In the genomic region with DNA sequence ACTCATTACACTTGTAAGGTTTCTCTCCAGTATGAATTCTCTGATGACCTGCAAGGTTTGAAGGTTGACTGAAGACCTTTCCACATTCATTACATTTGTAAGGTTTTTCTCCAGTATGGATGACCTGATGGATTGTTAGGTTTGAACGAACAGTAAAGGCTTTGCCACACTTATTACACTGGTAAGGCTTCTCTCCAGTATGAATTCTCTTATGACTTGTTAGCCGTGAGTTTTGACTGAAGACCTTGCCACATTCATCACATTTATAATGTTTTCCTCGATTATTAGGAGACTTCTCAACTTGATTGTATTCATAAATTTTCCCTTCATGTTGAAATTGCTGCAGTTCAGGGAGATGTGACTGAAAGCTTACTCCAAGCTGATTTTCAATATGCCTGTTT, we compare ENCODE assay signal across 19 cellular contexts. TPM values are rescaled to one million over a fixed set of nuclear protein-coding genes. Genes with fewer than 3 reads are reported as not detected.
DNase-seq lines count a peak whose midpoint lies in the region; ATAC-seq, FAIRE-seq and TF ChIP-seq lines count a peak whose summit lies in the region.
"Had no signal": no experiment of that assay in that cellular context is flagged by ENCODE, and none has a peak within 500 bp of the region (broad histone marks: within the 10 kb centered on the region; RNA-seq: fewer than 3 reads in every experiment).

No MANE protein-coding gene starts in this region.

- no peak overlapping the region for H3K56ac ChIP-seq in H1 (replicated peaks; ENCODE audit: insufficient read length, low read depth, low read length)

- H2BK15ac ChIP-seq in H1 (ENCODE audit: low read length) = no peak overlapping the region

- TF ChIP-seq RAD21 in HepG2 (CRISPR knock-in tag; IDR thresholded peaks at IDR 0.05) (no peak), H1 (IDR thresholded peaks at IDR 0.05 in 1 of 2, conservative IDR thresholded peaks at IDR 0.05 in 1 of 2; ENCODE audit: low read depth in 2 of 2, low read length in 2 of 2) (no peak)

- TF ChIP-seq CTCF in HepG2 (CRISPR knock-in tag; IDR thresholded peaks at IDR 0.05) (no peak), right lobe of liver (IDR thresholded peaks at IDR 0.05) (no peak), H1 (IDR thresholded peaks at IDR 0.05; ENCODE audit: control extremely low read depth in 1 of 3, insufficient read depth in 1 of 3, low read depth in 1 of 3, low read length in 3 of 3) (no peak)

- peaks cover 75% of the 10 kb centered on the region for H3K9me3 ChIP-seq in HepG2 (ENCODE audit: low read length)
- H3K9me3 ChIP-seq in right lobe of liver = peaks cover 0 to 10% (median 0%) of the 10 kb centered on the region in 4 donors
- peaks cover 81% of the 10 kb centered on the region for H3K9me3 ChIP-seq in adipocyte (ENCODE audit: control insufficient read depth, low read length)
- peaks cover 34 to 46% of the 10 kb centered on the region in 2 experiments for H3K9me3 ChIP-seq in H1 (ENCODE audit: insufficient read depth in 2 of 2, low read depth in 1 of 2, low read length in 1 of 2)
- peaks cover 27 to 61% (median 46%) of the 10 kb centered on the region in 5 donors for H3K9me3 ChIP-seq in subcutaneous abdominal adipose tissue (ENCODE audit: control insufficient read depth in 5 of 5, low read length in 5 of 5)

- H3K4me1 ChIP-seq in HepG2 (ENCODE audit: insufficient read depth, low read length) (no peaks in the 10 kb centered on the region), right lobe of liver (no peaks in the 10 kb centered on the region), adipocyte (ENCODE audit: control insufficient read depth, insufficient read depth, low read length) (no peaks in the 10 kb centered on the region), H1 (replicated peaks in 1 of 4; ENCODE audit: control insufficient read depth in 3 of 4, insufficient read depth in 4 of 4, low read length in 3 of 4) (no peaks in the 10 kb centered on the region), subcutaneous abdominal adipose tissue (ENCODE audit: control insufficient read depth in 5 of 5, insufficient read depth in 5 of 5, low read length in 5 of 5) (no peaks in the 10 kb centered on the region)
- H3K4me1 ChIP-seq: Caco-2 had no signal

- TF ChIP-seq EP300 in HepG2 (IDR thresholded peaks at IDR 0.05; ENCODE audit: low read depth in 2 of 2, low read length in 2 of 2) (no peak), HepG2 (CRISPR knock-in tag; IDR thresholded peaks at IDR 0.05; ENCODE audit: borderline replicate concordance) (no peak), H1 (IDR thresholded peaks at IDR 0.05; ENCODE audit: borderline replicate concordance in 1 of 2, low read depth in 2 of 2, low read length in 2 of 2) (no peak)

- H3K79me2 ChIP-seq in HepG2 (ENCODE audit: insufficient read depth, low read length) (no peaks in the 10 kb centered on the region), H1 (ENCODE audit: control insufficient read depth in 1 of 2, insufficient read depth in 2 of 2, low read length in 2 of 2) (no peaks in the 10 kb centered on the region)

- H2BK12ac ChIP-seq in H1 (ENCODE audit: low read depth, low read length) = no peak overlapping the region

- no peak overlapping the region for H4K8ac ChIP-seq in H1 (ENCODE audit: extremely low read depth, insufficient read depth, low read length)

- H3K27ac ChIP-seq in HepG2 (ENCODE audit: extremely low read length, insufficient read depth, low read length) = no peak overlapping the region
- H3K27ac ChIP-seq in right lobe of liver = no peak overlapping the region
- no peak overlapping the region for H3K27ac ChIP-seq in H1 (ENCODE audit: low read depth, low read length)
- H3K27ac ChIP-seq in subcutaneous abdominal adipose tissue (ENCODE audit: low read depth, low read length) = no peak overlapping the region
- H3K27ac ChIP-seq: KMS-11 had no signal

- BruUV-seq in HepG2 (replicated peaks; lab: Mats Ljungman, UMichigan) = no TSS peak

- no peak for ATAC-seq in HepG2
- ATAC-seq in right lobe of liver = no peak
- ATAC-seq: GM23338 had no signal

- H4K20me1 ChIP-seq in HepG2 (ENCODE audit: insufficient read depth, low read length) = no peaks in the 10 kb centered on the region
- no peaks in the 10 kb centered on the region for H4K20me1 ChIP-seq in H1 (replicated peaks in 1 of 2; ENCODE audit: control insufficient read depth in 1 of 2, insufficient read depth in 2 of 2, low read length in 2 of 2)

- H3K23ac ChIP-seq in H1 (ENCODE audit: insufficient read length) = no peak overlapping the region

- H4K5ac ChIP-seq in H1 (ENCODE audit: insufficient read length, low read depth, low read length) = no peak overlapping the region

- H3K36me3 ChIP-seq in HepG2 (replicated peaks in 1 of 2; ENCODE audit: control insufficient read depth in 1 of 2, insufficient read depth in 2 of 2, low read length in 2 of 2) (no peaks in the 10 kb centered on the region), right lobe of liver (no peaks in the 10 kb centered on the region), adipocyte (ENCODE audit: control insufficient read depth, insufficient read depth, low read length, severe bottlenecking) (peaks cover 30% of the 10 kb centered on the region), H1 (ENCODE audit: control insufficient read depth in 2 of 4, insufficient read depth in 4 of 4, low read length in 3 of 4) (peaks cover 0 to 20% (median 6%) of the 10 kb centered on the region in 4 experiments; a peak in 4 of 8 replicates), subcutaneous abdominal adipose tissue (ENCODE audit: control insufficient read depth in 5 of 5, insufficient read depth in 5 of 5, low read length in 5 of 5) (peaks cover 9 to 23% (median 11%) of the 10 kb centered on the region in 5 donors)

- no peak overlapping the region for H2BK5ac ChIP-seq in H1 (ENCODE audit: low read depth, low read length)

- TF ChIP-seq POLR2A in HepG2 (IDR thresholded peaks at IDR 0.05; ENCODE audit: insufficient read depth in 1 of 2, low read depth in 2 of 2, low read length in 2 of 2) (no peak), right lobe of liver (IDR thresholded peaks at IDR 0.05) (no peak), H1 (IDR thresholded peaks at IDR 0.05; ENCODE audit: control extremely low read depth in 1 of 2, low read depth in 2 of 2, low read length in 2 of 2) (no peak)

- H3K4me2 ChIP-seq in HepG2 (ENCODE audit: low read depth, low read length) = no peak overlapping the region
- H3K4me2 ChIP-seq in H1 (ENCODE audit: insufficient read depth in 1 of 2, low read depth in 2 of 2, low read length in 2 of 2) = no peak overlapping the region
- H3K4me2 ChIP-seq: GM23338, KMS-11 had no signal

- H3K18ac ChIP-seq in H1 (ENCODE audit: extremely low read depth, low read length) = no peak overlapping the region

- no peak for FAIRE-seq in HepG2 (lab: Jason Lieb, UNC)
- FAIRE-seq in H1 (lab: Jason Lieb, UNC) = no peak
- no peak for FAIRE-seq in RCC 7860 (lab: Jason Lieb, UNC)
- FAIRE-seq: D721Med, G401.6, GM12892, GM18507 had no signal

- H3K4me3 ChIP-seq in HepG2 (replicated peaks in 1 of 3; ENCODE audit: insufficient read depth in 1 of 3, low read depth in 2 of 3, low read length in 3 of 3) = no peak overlapping the region
- H3K4me3 ChIP-seq in right lobe of liver = no peak overlapping the region
- H3K4me3 ChIP-seq in adipocyte (ENCODE audit: low read length) = peak overlapping the region; percentile 63
- no peak overlapping the region for H3K4me3 ChIP-seq in H1 (ENCODE audit: extremely low read depth in 1 of 4, insufficient read depth in 2 of 4, low read depth in 3 of 4, low read length in 4 of 4)
- peak overlapping the region in 3 of 5 donors; percentile 35 to 51 (median 42) for H3K4me3 ChIP-seq in subcutaneous abdominal adipose tissue (ENCODE audit: low read depth in 1 of 5, low read length in 5 of 5)
- H3K4me3 ChIP-seq: GM23338 had no signal

- in situ Hi-C loops in HepG2 (cut with HindIII; ENCODE audit: extremely low pct_ligation_motif_present, low pct_unique_long_range_greater_than_20kb) = no loop called here

- intact Hi-C loops in HepG2 (cut with micrococcal nuclease; ENCODE audit: unreplicated experiment) = no loop called here
- intact Hi-C loops in right lobe of liver (cut with DNase I) = no loop called here

- POLR2A ChIA-PET in HepG2 (lab: Yijun Ruan, JAX) (no interaction called here), H1 (lab: Charles Lee; ENCODE audit: partially characterized antibody) (no interaction called here)

- H3K9ac ChIP-seq in HepG2 (ENCODE audit: insufficient read depth, low read depth, low read length) = no peak overlapping the region
- H3K9ac ChIP-seq in adipocyte (ENCODE audit: low read length) = no peak overlapping the region
- H3K9ac ChIP-seq in H1 (replicated peaks in 1 of 4; ENCODE audit: extremely low read depth in 1 of 4, low read depth in 3 of 4, low read length in 3 of 4) = no peak overlapping the region
- no peak overlapping the region for H3K9ac ChIP-seq in subcutaneous abdominal adipose tissue (ENCODE audit: low read length in 5 of 5)
- H3K9ac ChIP-seq: KMS-11 had no signal

- H2AFZ ChIP-seq in HepG2 (ENCODE audit: low read length) (no peak overlapping the region), H1 (ENCODE audit: low read length) (no peak overlapping the region)
- H2AFZ ChIP-seq: GM23338 had no signal

- no peak overlapping the region for H2AK5ac ChIP-seq in H1 (ENCODE audit: low read depth, low read length)

- no peak overlapping the region for H4K91ac ChIP-seq in H1 (replicated peaks; ENCODE audit: insufficient read length, low read length)

- CTCF ChIA-PET in HepG2 (lab: Yijun Ruan, JAX; ENCODE audit: low intra/inter-chr PET ratio, low total read pairs) = no interaction called here
- CTCF ChIA-PET in H1 (lab: Charles Lee; ENCODE audit: partially characterized antibody) = interaction anchor here (0.6 kb wide), 1 partner anchor 631 kb away, joined by 4 read pairs; no protein-coding TSS in a partner anchor

- no peaks in the 10 kb centered on the region for H3K79me1 ChIP-seq in H1 (ENCODE audit: low read depth, low read length)

- no peaks in the 10 kb centered on the region for H3K27me3 ChIP-seq in HepG2 (ENCODE audit: control insufficient read depth in 1 of 2, insufficient read depth in 2 of 2, low read length in 2 of 2)
- H3K27me3 ChIP-seq in right lobe of liver = no peaks in the 10 kb centered on the region
- H3K27me3 ChIP-seq in adipocyte (replicated peaks; ENCODE audit: control insufficient read depth, insufficient read depth, low read length) = no peaks in the 10 kb centered on the region
- H3K27me3 ChIP-seq in H1 (replicated peaks in 1 of 4; ENCODE audit: control insufficient read depth in 3 of 4, extremely low read depth in 1 of 4, insufficient read depth in 3 of 4, low read length in 3 of 4) = no peaks in the 10 kb centered on the region
- H3K27me3 ChIP-seq in subcutaneous abdominal adipose tissue (ENCODE audit: control insufficient read depth in 5 of 5, insufficient read depth in 4 of 5, low read length in 5 of 5) = no peaks in the 10 kb centered on the region

- 3% methylated on average over 3 of the region's 3 CpGs for WGBS in HepG2 (ENCODE audit: low lambda C conversion rate)
- WGBS in right lobe of liver (ENCODE audit: insufficient coverage, low coverage, low lambda C conversion rate, missing lambda C conversion rate) = 57% methylated on average over 1 of the region's 3 CpGs
- WGBS in H1 (ENCODE audit: extremely low coverage in 1 of 2, insufficient coverage in 1 of 2, insufficient read length in 1 of 2, insufficient replicate concordance in 2 of 2, low coverage in 1 of 2, low lambda C conversion rate in 2 of 2, missing lambda C conversion rate in 1 of 2), 2 experiments = 89% methylated on average over 3 of the region's 3 CpGs; no CpG with 5 or more reads in 1 of the 2 experiments

- no peak overlapping the region for H2BK20ac ChIP-seq in H1 (ENCODE audit: low read length)

- no peak for DNase-seq in HepG2 (ENCODE audit: low spot score)
- DNase-seq in right lobe of liver = no peak
- no peak for DNase-seq in adipocyte (ENCODE audit: low read depth)
- DNase-seq in H1 (ENCODE audit: low read depth in 1 of 2, low spot score in 2 of 2) = no peak
- DNase-seq in islet precursor cell = no peak
- no peak for DNase-seq in nucleus accumbens (lab: John Stamatoyannopoulos, UW)
- DNase-seq in RCC 7860 (ENCODE audit: low spot score) = no peak
- DNase-seq: 8988T; C1 segment of cervical spinal cord; Caco-2; CD4-positive, alpha-beta T cell; H7 had no signal

- H3K4ac ChIP-seq in H1 (replicated peaks; ENCODE audit: insufficient read length, low read depth, low read length) = no peak overlapping the region

- H2BK120ac ChIP-seq in H1 (replicated peaks; ENCODE audit: low read depth, low read length) = no peak overlapping the region

- H3K23me2 ChIP-seq in H1 (ENCODE audit: low read depth, low read length) = no peaks in the 10 kb centered on the region

- no peak overlapping the region for H3K14ac ChIP-seq in H1 (ENCODE audit: insufficient read length)

RNA-seq across cellular contexts. Expression of gene ZNF347, which starts 6.8 kb away (rescaled TPM):
- 5.3 and 6.2 TPM in 2 replicates for total RNA-seq in HepG2 (2016; rRNA removed; fragmentation: Illumina TruSeq; extraction: Trizol)
- 0.91 and 1.1 TPM in 2 replicates for total RNA-seq in HepG2 (2016; cell fraction: cytosol; rRNA removed; fragmentation: Illumina TruSeq; extraction: Trizol; ENCODE audit: low read depth)
- total RNA-seq in HepG2 (2016; cell fraction: insoluble cytoplasmic fraction; rRNA removed; fragmentation: Illumina TruSeq; extraction: Trizol) = 4.0 and 5.0 TPM in 2 replicates
- total RNA-seq in HepG2 (2016; cell fraction: membrane; rRNA removed; fragmentation: Illumina TruSeq; extraction: Trizol) = 1.2 and 1.6 TPM in 2 replicates
- total RNA-seq in HepG2 (2016; cell fraction: nucleus; rRNA removed; fragmentation: Illumina TruSeq; extraction: Trizol) = 4.6 and 4.9 TPM in 2 replicates
- 1.1 TPM in 2 replicates for polyA plus RNA-seq in HepG2 (2011; rRNA removed)
- 0.36 and 0.78 TPM in 2 replicates for polyA plus RNA-seq in HepG2 (2011; cell fraction: cytosol; rRNA removed)
- polyA plus RNA-seq in HepG2 (2011; cell fraction: nucleus; rRNA removed) = 0.63 and 1.4 TPM in 2 replicates
- 1.3 and 1.9 TPM in 2 replicates for polyA plus RNA-seq in HepG2 (2012)
- 0.23 and 0.25 TPM in 2 replicates for polyA plus RNA-seq in HepG2 (2016; cell fraction: cytosol; fragmentation: Illumina TruSeq; extraction: Trizol; ENCODE audit: low read depth)
- 2.3 and 2.6 TPM in 2 replicates for polyA plus RNA-seq in HepG2 (2016; cell fraction: insoluble cytoplasmic fraction; fragmentation: Illumina TruSeq; extraction: Trizol; ENCODE audit: low read depth)
- polyA plus RNA-seq in HepG2 (2016; cell fraction: membrane; fragmentation: Illumina TruSeq; extraction: Trizol; ENCODE audit: low read depth) = 0.31 and 0.59 TPM in 2 replicates
- 4.6 and 5.5 TPM in 2 replicates for polyA plus RNA-seq in HepG2 (2016; cell fraction: nucleus; fragmentation: Illumina TruSeq; extraction: Trizol; ENCODE audit: insufficient read depth, low read depth)
- polyA minus RNA-seq in HepG2 (2011; rRNA and poly(A)+ RNA removed; ENCODE audit: low replicate concordance) = 1.1 TPM in 1 of 2 replicates, not detected in the other
- polyA minus RNA-seq in HepG2 (2011; cell fraction: cytosol; rRNA and poly(A)+ RNA removed) = 0.70 and 1.1 TPM in 2 replicates
- 4.5 and 9.7 TPM in 2 replicates for polyA minus RNA-seq in HepG2 (2011; cell fraction: nucleus; rRNA and poly(A)+ RNA removed)
- 1 to 10 TPM in 5 of 6 experiments, under 1 TPM in 1; 0.70 to 4.2 (median 2.0) TPM for total RNA-seq in right lobe of liver
- total RNA-seq in H1 (2021; fragmentation: NEBNext Ultra II Directional; extraction: Animal tissue kit (Norgen Biotek cat#: 25700)) = 14.6 and 15.0 TPM in 2 replicates
- polyA plus RNA-seq in H1 (2011; rRNA removed) = 1.4 and 3.0 TPM in 2 replicates
- polyA plus RNA-seq in H1 (2011; cell fraction: cytosol; rRNA removed) = 3.8 TPM
- polyA plus RNA-seq in H1 (2011; cell fraction: nucleus; rRNA removed) = 3.2 TPM
- polyA plus RNA-seq in H1 (2012, experiment 1 of 2) = 4.8 to 8.2 TPM (median 5.7 TPM) in 4 replicates
- polyA plus RNA-seq in H1 (2012, experiment 2 of 2) = 0.87 TPM
- polyA plus RNA-seq in H1 (2013, experiment 1 of 2) = 6.7 TPM
- 6.7 TPM for polyA plus RNA-seq in H1 (2013, experiment 2 of 2)
- 11.1 and 20.3 TPM in 2 replicates for polyA minus RNA-seq in H1 (2011; rRNA and poly(A)+ RNA removed)
- polyA minus RNA-seq in H1 (2011; cell fraction: cytosol; rRNA and poly(A)+ RNA removed) = 8.5 TPM
- 25.2 TPM for polyA minus RNA-seq in H1 (2011; cell fraction: nucleus; rRNA and poly(A)+ RNA removed)

RNA-seq across cellular contexts. Expression of gene ZNF665, which starts 27.5 kb away (rescaled TPM):
- 0.32 and 0.49 TPM in 2 replicates for total RNA-seq in HepG2 (2016; rRNA removed; fragmentation: Illumina TruSeq; extraction: Trizol)
- total RNA-seq in HepG2 (2016; cell fraction: cytosol; rRNA removed; fragmentation: Illumina TruSeq; extraction: Trizol; ENCODE audit: low read depth) = 0.53 TPM in 1 of 2 replicates, not detected in the other
- total RNA-seq in HepG2 (2016; cell fraction: insoluble cytoplasmic fraction; rRNA removed; fragmentation: Illumina TruSeq; extraction: Trizol) = 0.07 and 0.22 TPM in 2 replicates
- total RNA-seq in HepG2 (2016; cell fraction: membrane; rRNA removed; fragmentation: Illumina TruSeq; extraction: Trizol) = 0.43 TPM in 1 of 2 replicates, not detected in the other
- total RNA-seq in HepG2 (2016; cell fraction: nucleus; rRNA removed; fragmentation: Illumina TruSeq; extraction: Trizol) = 0.38 TPM in 1 of 2 replicates, not detected in the other
- 0.30 and 0.45 TPM in 2 replicates for polyA plus RNA-seq in HepG2 (2011; rRNA removed)
- 0.15 and 0.29 TPM in 2 replicates for polyA plus RNA-seq in HepG2 (2011; cell fraction: cytosol; rRNA removed)
- polyA plus RNA-seq in HepG2 (2011; cell fraction: nucleus; rRNA removed) = not detected in 2 replicates
- 0.54 TPM in 1 of 2 replicates, not detected in the other for polyA plus RNA-seq in HepG2 (2012)
- 0.32 TPM in 1 of 2 replicates, not detected in the other for polyA plus RNA-seq in HepG2 (2016; cell fraction: cytosol; fragmentation: Illumina TruSeq; extraction: Trizol; ENCODE audit: low read depth)
- not detected in 2 replicates for polyA plus RNA-seq in HepG2 (2016; cell fraction: insoluble cytoplasmic fraction; fragmentation: Illumina TruSeq; extraction: Trizol; ENCODE audit: low read depth)
- not detected in 2 replicates for polyA plus RNA-seq in HepG2 (2016; cell fraction: membrane; fragmentation: Illumina TruSeq; extraction: Trizol; ENCODE audit: low read depth)
- polyA plus RNA-seq in HepG2 (2016; cell fraction: nucleus; fragmentation: Illumina TruSeq; extraction: Trizol; ENCODE audit: insufficient read depth, low read depth) = not detected in 2 replicates
- 0.21 TPM in 1 of 2 replicates, not detected in the other for polyA minus RNA-seq in HepG2 (2011; rRNA and poly(A)+ RNA removed; ENCODE audit: low replicate concordance)
- not detected in 2 replicates for polyA minus RNA-seq in HepG2 (2011; cell fraction: cytosol; rRNA and poly(A)+ RNA removed)
- 0.13 TPM in 1 of 2 replicates, not detected in the other for polyA minus RNA-seq in HepG2 (2011; cell fraction: nucleus; rRNA and poly(A)+ RNA removed)
- under 1 TPM in 5 of 6 experiments, not detected in 1; 0.09 to 0.47 (median 0.32) TPM for total RNA-seq in right lobe of liver
- 3.7 and 6.4 TPM in 2 replicates for total RNA-seq in H1 (2021; fragmentation: NEBNext Ultra II Directional; extraction: Animal tissue kit (Norgen Biotek cat#: 25700))
- 2.4 and 2.8 TPM in 2 replicates for polyA plus RNA-seq in H1 (2011; rRNA removed)
- 5.4 TPM for polyA plus RNA-seq in H1 (2011; cell fraction: cytosol; rRNA removed)
- 3.1 TPM for polyA plus RNA-seq in H1 (2011; cell fraction: nucleus; rRNA removed)
- 2.7 to 3.8 TPM (median 3.3 TPM) in 4 replicates for polyA plus RNA-seq in H1 (2012, experiment 1 of 2)
- 2.7 TPM for polyA plus RNA-seq in H1 (2012, experiment 2 of 2)
- 3.2 TPM for polyA plus RNA-seq in H1 (2013, experiment 1 of 2)
- polyA plus RNA-seq in H1 (2013, experiment 2 of 2) = 2.6 TPM
- 8.4 and 11.7 TPM in 2 replicates for polyA minus RNA-seq in H1 (2011; rRNA and poly(A)+ RNA removed)
- polyA minus RNA-seq in H1 (2011; cell fraction: cytosol; rRNA and poly(A)+ RNA removed) = 1.9 TPM
- polyA minus RNA-seq in H1 (2011; cell fraction: nucleus; rRNA and poly(A)+ RNA removed) = 9.1 TPM

RNA-seq across cellular contexts. Expression of gene ZNF415, which starts 33.0 kb away (rescaled TPM):
- total RNA-seq in HepG2 (2016; rRNA removed; fragmentation: Illumina TruSeq; extraction: Trizol) (0.15 and 0.29 TPM in 2 replicates), right lobe of liver (1 to 10 TPM in 1 of 6 experiments, under 1 TPM in 5; 0.12 to 1.3 (median 0.47) TPM)
- not detected in 2 replicates for total RNA-seq in HepG2 (2016; cell fraction: cytosol; rRNA removed; fragmentation: Illumina TruSeq; extraction: Trizol; ENCODE audit: low read depth)
- 0.24 and 0.58 TPM in 2 replicates for total RNA-seq in HepG2 (2016; cell fraction: insoluble cytoplasmic fraction; rRNA removed; fragmentation: Illumina TruSeq; extraction: Trizol)
- 0.19 and 0.24 TPM in 2 replicates for total RNA-seq in HepG2 (2016; cell fraction: membrane; rRNA removed; fragmentation: Illumina TruSeq; extraction: Trizol)
- total RNA-seq in HepG2 (2016; cell fraction: nucleus; rRNA removed; fragmentation: Illumina TruSeq; extraction: Trizol) = 0.56 TPM in 1 of 2 replicates, not detected in the other
- polyA plus RNA-seq in HepG2 (2011; rRNA removed) (0.17 and 0.38 TPM in 2 replicates), H1 (2011; rRNA removed) (3.8 and 5.8 TPM in 2 replicates)
- 0.07 and 0.13 TPM in 2 replicates for polyA plus RNA-seq in HepG2 (2011; cell fraction: cytosol; rRNA removed)
- 0.18 and 0.23 TPM in 2 replicates for polyA plus RNA-seq in HepG2 (2011; cell fraction: nucleus; rRNA removed)
- 0.37 and 0.46 TPM in 2 replicates for polyA plus RNA-seq in HepG2 (2012)
- polyA plus RNA-seq in HepG2 (2016; cell fraction: cytosol; fragmentation: Illumina TruSeq; extraction: Trizol; ENCODE audit: low read depth) = 0.14 TPM in 1 of 2 replicates, not detected in the other
- 0.38 and 0.69 TPM in 2 replicates for polyA plus RNA-seq in HepG2 (2016; cell fraction: insoluble cytoplasmic fraction; fragmentation: Illumina TruSeq; extraction: Trizol; ENCODE audit: low read depth)
- 0.07 and 0.23 TPM in 2 replicates for polyA plus RNA-seq in HepG2 (2016; cell fraction: membrane; fragmentation: Illumina TruSeq; extraction: Trizol; ENCODE audit: low read depth)
- polyA plus RNA-seq in HepG2 (2016; cell fraction: nucleus; fragmentation: Illumina TruSeq; extraction: Trizol; ENCODE audit: insufficient read depth, low read depth) = 0.48 and 1.3 TPM in 2 replicates
- not detected in 2 replicates for polyA minus RNA-seq in HepG2 (2011; rRNA and poly(A)+ RNA removed; ENCODE audit: low replicate concordance)
- polyA minus RNA-seq in HepG2 (2011; cell fraction: cytosol; rRNA and poly(A)+ RNA removed) = 0.26 and 0.89 TPM in 2 replicates
- polyA minus RNA-seq in HepG2 (2011; cell fraction: nucleus; rRNA and poly(A)+ RNA removed) = 0.64 TPM in 1 of 2 replicates, not detected in the other
- 9.3 and 9.7 TPM in 2 replicates for total RNA-seq in H1 (2021; fragmentation: NEBNext Ultra II Directional; extraction: Animal tissue kit (Norgen Biotek cat#: 25700))
- 6.8 TPM for polyA plus RNA-seq in H1 (2011; cell fraction: cytosol; rRNA removed)
- 5.3 TPM for polyA plus RNA-seq in H1 (2011; cell fraction: nucleus; rRNA removed)
- polyA plus RNA-seq in H1 (2012, experiment 1 of 2) = 4.9 to 8.6 TPM (median 6.5 TPM) in 4 replicates
- 0.20 TPM for polyA plus RNA-seq in H1 (2012, experiment 2 of 2)
- 8.7 TPM for polyA plus RNA-seq in H1 (2013, experiment 1 of 2)
- polyA plus RNA-seq in H1 (2013, experiment 2 of 2) = 8.7 TPM
- 19.2 and 20.2 TPM in 2 replicates for polyA minus RNA-seq in H1 (2011; rRNA and poly(A)+ RNA removed)
- polyA minus RNA-seq in H1 (2011; cell fraction: cytosol; rRNA and poly(A)+ RNA removed) = 8.2 TPM
- polyA minus RNA-seq in H1 (2011; cell fraction: nucleus; rRNA and poly(A)+ RNA removed) = 13.2 TPM

Comparison
In these comparisons a context has a peak if more than half of its experiments do, and no peak if none do; other contexts are left out.
1. H3K4me3 ChIP-seq: peak in adipocyte (single experiment) and subcutaneous abdominal adipose tissue (3 of 5); none in HepG2 (0 of 3), right lobe of liver (0 of 3) and H1 (0 of 4).
2. Of the 41 proteins assayed by ChIP-seq in both HepG2 and H1: peak only in HepG2: none; only in H1: none; in both: ZNF274; in neither: 40.